In the genomic region with DNA sequence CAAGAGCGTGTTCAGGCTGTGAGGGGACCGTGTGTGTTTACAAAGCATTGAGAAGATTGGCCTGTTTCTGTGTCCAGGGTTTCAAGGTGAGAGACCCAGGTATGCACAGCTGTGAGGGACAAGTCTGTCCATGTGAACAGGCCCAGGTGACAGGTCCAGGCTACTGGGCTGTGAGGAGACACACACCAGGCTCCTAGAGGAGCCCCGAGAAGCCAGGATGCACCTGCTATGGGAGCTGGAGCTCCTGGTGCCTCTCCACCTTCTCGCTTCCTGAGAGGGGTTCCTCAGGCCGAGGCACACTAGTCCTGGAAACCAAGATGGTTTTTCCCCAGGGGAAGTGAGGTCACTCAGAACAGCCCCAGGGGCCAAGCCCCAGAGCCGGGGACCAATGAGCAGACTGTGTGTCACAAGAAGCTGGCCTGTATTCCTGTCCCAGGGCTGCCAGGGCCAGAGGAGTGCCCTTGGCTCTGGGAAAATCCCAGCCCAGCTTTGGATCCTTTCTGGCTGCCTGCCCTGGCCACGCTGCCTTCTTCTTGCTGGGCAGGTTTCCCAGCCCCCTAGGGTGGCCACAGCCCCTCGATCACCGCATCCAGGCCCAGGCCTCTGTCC, we compare ENCODE assay signal across 9 cellular contexts.
DNase-seq lines count a peak whose midpoint lies in the region; ATAC-seq and TF ChIP-seq lines count a peak whose summit lies in the region.
"Had no signal": no experiment of that assay in that cellular context is flagged by ENCODE, and none has a peak within 500 bp of the region (broad histone marks: within the 10 kb centered on the region; RNA-seq: fewer than 3 reads in every experiment).

No MANE protein-coding gene starts in this region.

- H3K27ac Mint-ChIP-seq in glutamatergic neuron (ENCODE audit: unreplicated experiment) = no peak overlapping the region

- peak overlapping the region in 1 of 2 donors; percentile 60 for H3K27ac ChIP-seq in lung (ENCODE audit: low read depth in 1 of 2, low read length in 1 of 2)

- no peak for TF ChIP-seq CTCF in astrocyte of the spinal cord (IDR thresholded peaks at IDR 0.05; ENCODE audit: low read depth, low read length)
- no peak for TF ChIP-seq CTCF in lung (IDR thresholded peaks at IDR 0.05; ENCODE audit: control extremely low read depth, extremely low read depth)
- TF ChIP-seq CTCF in glutamatergic neuron (IDR thresholded peaks at IDR 0.05; ENCODE audit: partially characterized antibody, unreplicated experiment) = no peak

- H3K4me1 ChIP-seq in lung (ENCODE audit: control insufficient read depth in 2 of 2, insufficient read depth in 2 of 2, low read length in 2 of 2) = peaks cover 0 to 12% of the 10 kb centered on the region in 2 donors

- H3K36me3 Mint-ChIP-seq in glutamatergic neuron (ENCODE audit: unreplicated experiment) = no peaks in the 10 kb centered on the region

- H3K27me3 ChIP-seq in lung (ENCODE audit: control insufficient read depth, insufficient read depth) = no peaks in the 10 kb centered on the region

- in situ Hi-C loops in astrocyte of the spinal cord (cut with HindIII; ENCODE audit: low sequenced_read_pairs) = no loop called here

- no peak overlapping the region for H3K4me3 ChIP-seq in astrocyte of the spinal cord (ENCODE audit: low read depth, low read length)
- H3K4me3 ChIP-seq in lung = no peak overlapping the region

- peaks cover 15% of the 10 kb centered on the region for H3K4me1 Mint-ChIP-seq in glutamatergic neuron (ENCODE audit: low read depth, unreplicated experiment)

- ATAC-seq in GM21786 (IDR thresholded peaks at IDR 0.05; ENCODE audit: unreplicated experiment) (peak; percentile 68), lung (ENCODE audit: insufficient read depth, low FRiP score) (peak; percentile 71), HG03342 (IDR thresholded peaks at IDR 0.05; ENCODE audit: unreplicated experiment) (no peak)

- 47 to 60% methylated on average over 9 of the region's 9 CpGs for WGBS in lung, 2 donors

- peaks cover 12% of the 10 kb centered on the region for H3K27me3 Mint-ChIP-seq in glutamatergic neuron (ENCODE audit: unreplicated experiment)

- H3K4me3 Mint-ChIP-seq in glutamatergic neuron (ENCODE audit: unreplicated experiment) = no peak overlapping the region
- H3K4me3 Mint-ChIP-seq: T-helper 1 cell treated with Interleukin-12 subunit alpha and Interleukin-12 subunit beta and Interleukin-4 antibody, amounts not matched to agents 30 μg/mL and 1 μg/mL, for 36 hours had no signal

- peak; percentile 52 for DNase-seq in AG08396 (ENCODE audit: low spot score)
- peak; percentile 43 for DNase-seq in astrocyte of the spinal cord (ENCODE audit: low read depth, low spot score)
- DNase-seq in lung (ENCODE audit: low spot score) = peak; percentile 49
- no peak for DNase-seq in NCI-H345 treated with DMSO at 0.1 percent for 48 hours (lab: John Stamatoyannopoulos, UW; ENCODE audit: unreplicated experiment)
- DNase-seq in stimulated activated CD4-positive, alpha-beta T cell treated with anti-CD3 and anti-CD28 coated beads, Interleukin-4, amount 100 ng/mL, for 1 hour = no peak
- DNase-seq in glutamatergic neuron = no peak

- H3K9me3 Mint-ChIP-seq in glutamatergic neuron (ENCODE audit: unreplicated experiment) = peaks cover 10% of the 10 kb centered on the region
- H3K9me3 Mint-ChIP-seq: T-helper 1 cell treated with Interleukin-12 subunit alpha and Interleukin-12 subunit beta and Interleukin-4 antibody, amounts not matched to agents 30 μg/mL and 1 μg/mL, for 36 hours had no signal

- no peaks in the 10 kb centered on the region for H3K9me3 ChIP-seq in lung (ENCODE audit: control insufficient read depth in 2 of 2, insufficient read depth in 1 of 2, low read length in 1 of 2)

- peaks cover 0 to 10% of the 10 kb centered on the region in 2 donors for H3K36me3 ChIP-seq in lung (ENCODE audit: control insufficient read depth in 2 of 2, insufficient read depth in 2 of 2, low read length in 2 of 2)

Comparison
In these comparisons a context has a peak if more than half of its experiments do, and no peak if none do; other contexts are left out.
1. DNase-seq: peak in AG08396 (single experiment), astrocyte of the spinal cord (single experiment) and lung (single experiment); none in NCI-H345 treated with DMSO at 0.1 percent for 48 hours (single experiment), stimulated activated CD4-positive, alpha-beta T cell treated with anti-CD3 and anti-CD28 coated beads, Interleukin-4, amount 100 ng/mL, for 1 hour (single experiment) and glutamatergic neuron (single experiment).